Comparison of ENCODE assay signal across 8 cellular contexts in the genomic region with DNA sequence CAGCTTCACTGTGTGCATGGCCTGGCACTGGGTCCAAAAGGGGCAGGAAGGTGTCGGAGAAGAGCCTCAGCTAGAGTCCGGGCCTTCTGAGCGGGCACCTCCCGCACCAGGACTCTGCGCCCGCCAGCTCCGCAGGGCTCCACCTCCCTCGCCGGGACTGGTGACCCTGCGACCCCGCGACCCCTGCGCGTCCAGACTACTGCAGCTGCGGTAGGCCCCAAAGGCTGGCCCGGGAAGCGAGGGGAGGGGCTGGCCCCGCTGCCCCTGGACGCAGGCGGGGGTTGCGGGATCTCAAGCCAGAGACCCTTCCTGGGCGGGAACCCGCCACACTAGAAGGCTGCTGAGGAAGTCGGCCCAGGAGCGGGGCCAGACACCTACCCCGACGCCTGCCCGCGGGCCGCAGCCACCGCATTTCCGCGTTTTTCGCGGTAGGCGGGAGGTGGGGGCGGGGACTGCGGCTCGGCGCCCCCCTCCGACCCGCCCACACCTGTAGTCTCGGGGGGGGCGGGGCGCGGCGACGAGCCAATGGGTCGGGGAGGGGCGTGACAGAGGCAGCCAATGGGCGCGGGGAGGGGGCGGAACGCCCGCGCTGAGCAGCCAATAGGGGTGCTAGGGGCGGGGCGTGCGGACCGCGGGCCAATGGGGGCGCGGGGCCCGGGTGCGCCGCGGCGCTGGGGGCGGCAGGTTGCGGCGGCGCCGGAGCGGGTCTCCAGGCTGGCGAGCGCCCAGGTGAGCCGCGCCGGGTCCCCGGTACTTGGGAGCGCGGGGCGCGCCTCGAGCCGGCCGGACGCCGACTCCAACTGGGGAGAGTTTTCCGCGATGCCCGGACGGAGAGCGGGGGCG. TPM values are rescaled to one million over a fixed set of nuclear protein-coding genes. Genes with fewer than 3 reads are reported as not detected.
A peak's percentile ranks its signal among the peaks of the same experiment; 100 is the strongest.
DNase-seq lines count a peak whose midpoint lies in the region; ATAC-seq and TF ChIP-seq lines count a peak whose summit lies in the region.

A gene with protein sequence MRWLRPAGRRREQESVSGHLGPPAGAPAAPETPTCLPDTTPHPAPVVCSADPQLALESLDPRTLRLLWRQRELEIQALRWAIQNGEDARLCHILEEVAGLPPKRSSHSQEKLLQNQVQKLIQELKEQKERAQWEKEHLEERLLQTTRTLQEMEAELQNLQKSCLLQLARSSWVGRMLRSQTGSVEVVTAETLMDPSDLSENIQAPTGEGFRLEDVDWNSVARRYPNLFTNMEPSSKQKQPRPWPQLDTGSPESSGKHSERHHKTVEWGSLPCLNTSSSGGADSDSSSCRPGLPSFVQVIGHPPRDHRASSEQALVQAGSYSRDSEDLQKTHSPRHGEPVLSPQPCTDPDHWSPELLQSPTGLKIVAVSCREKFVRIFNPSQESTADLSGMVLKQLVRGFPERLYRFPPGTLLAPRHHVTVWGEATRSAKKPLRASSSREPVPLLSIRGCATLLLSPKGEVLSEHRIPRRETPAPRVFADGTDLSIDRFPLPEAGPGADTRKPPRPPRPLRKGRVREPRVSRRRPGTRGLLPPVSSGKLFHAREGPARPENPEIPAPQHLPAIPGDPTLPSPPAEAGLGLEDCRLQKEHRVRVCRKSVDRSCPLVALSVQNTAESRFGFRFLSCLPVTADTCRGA (minus strand): TSS at position 434 of the 843 bp plus-strand sequence. CDS start 22 bp downstream, at position 412.
A gene with protein sequence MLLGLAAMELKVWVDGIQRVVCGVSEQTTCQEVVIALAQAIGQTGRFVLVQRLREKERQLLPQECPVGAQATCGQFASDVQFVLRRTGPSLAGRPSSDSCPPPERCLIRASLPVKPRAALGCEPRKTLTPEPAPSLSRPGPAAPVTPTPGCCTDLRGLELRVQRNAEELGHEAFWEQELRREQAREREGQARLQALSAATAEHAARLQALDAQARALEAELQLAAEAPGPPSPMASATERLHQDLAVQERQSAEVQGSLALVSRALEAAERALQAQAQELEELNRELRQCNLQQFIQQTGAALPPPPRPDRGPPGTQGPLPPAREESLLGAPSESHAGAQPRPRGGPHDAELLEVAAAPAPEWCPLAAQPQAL (plus strand): TSS at position 666 of the 843 bp plus-strand sequence. CDS start 799 bp downstream, outside the sequence.

- H3K27me3 ChIP-seq in AG04450 (ENCODE audit: control insufficient read depth, insufficient read depth, low read length) (peaks cover 33% of the 10 kb centered on the region), layer of hippocampus (ENCODE audit: control insufficient read depth, insufficient read depth, low read length) (peaks cover 16% of the 10 kb centered on the region)

- peak; percentile 36 for DNase-seq in AG04450 (ENCODE audit: low read depth, low spot score)
- DNase-seq in NCI-H226, result peak; percentile 80
- DNase-seq in activated CD4-positive, CD25-positive, alpha-beta regulatory T cell treated with anti-CD3 and anti-CD28 coated beads, Interleukin-2, amount 50 U/mL, for 72 hours, result peak; percentile 97
- DNase-seq in cerebellum (ENCODE audit: low spot score), result peak; percentile 98
- DNase-seq in stimulated activated CD4-positive, alpha-beta T cell treated with anti-CD3 and anti-CD28 coated beads, Interleukin-1b, Interleukin-23, amount 100 ng/mL, for 1 hour (ENCODE audit: low read depth in 2 of 2), result peak; percentile 96

- peaks cover 3% of the 10 kb centered on the region; the same call in 1 of the 2 replicates for H3K9me3 ChIP-seq in AG04450 (ENCODE audit: control insufficient read depth, insufficient read depth, low read length)

- CTCF ChIA-PET in AG04450 (lab: Charles Lee), result interaction anchor here (0.5 kb wide), 1 partner anchor 215 kb away, joined by 3 read pairs; no protein-coding TSS in a partner anchor

- ATAC-seq in GM18907 (IDR thresholded peaks at IDR 0.05; ENCODE audit: unreplicated experiment) (peak; percentile 59), HG03135 (IDR thresholded peaks at IDR 0.05; ENCODE audit: unreplicated experiment) (peak; percentile 73)

- H3K4me3 ChIP-seq in AG04450 (ENCODE audit: low read depth, low read length), result peak within 1 kb of the TSS; percentile 63

- POLR2A ChIA-PET in AG04450 (lab: Yijun Ruan, JAX), result no interaction called here

- H3K27ac ChIP-seq in AG04450 (ENCODE audit: low read depth, low read length) (no peak within 1 kb of the TSS), layer of hippocampus (ENCODE audit: low read depth, low read length) (peak within 1 kb of the TSS; percentile 38)

- TF ChIP-seq CTCF in AG04450 (IDR thresholded peaks at IDR 0.05; ENCODE audit: low read depth, low read length), result no peak

RNA-seq across cellular contexts. Expression of the first gene that starts in this region (rescaled TPM):
- polyA plus RNA-seq in AG04450 (2011; rRNA removed), result 0.32 and 0.67 TPM in 2 replicates
- polyA minus RNA-seq in AG04450 (2011; rRNA and poly(A)+ RNA removed), result not detected in 2 replicates
- total RNA-seq in cerebellum, result not detected

RNA-seq across cellular contexts. Expression of the second gene that starts in this region (rescaled TPM):
- 2.5 and 4.3 TPM in 2 replicates for polyA plus RNA-seq in AG04450 (2011; rRNA removed)
- 0.78 and 1.3 TPM in 2 replicates for polyA minus RNA-seq in AG04450 (2011; rRNA and poly(A)+ RNA removed)
- 10.3 TPM for total RNA-seq in cerebellum

Comparison
In these comparisons a context has a peak if more than half of its experiments do, and no peak if none do; other contexts are left out.
1. DNase-seq: peak in every context shown above with its lines; median percentile 98 in cerebellum; 97 in activated CD4-positive, CD25-positive, alpha-beta regulatory T cell treated with anti-CD3 and anti-CD28 coated beads, Interleukin-2, amount 50 U/mL, for 72 hours; 96 in stimulated activated CD4-positive, alpha-beta T cell treated with anti-CD3 and anti-CD28 coated beads, Interleukin-1b, Interleukin-23, amount 100 ng/mL, for 1 hour; 80 in NCI-H226; 36 in AG04450.